ENCODE assay signal across 9 cellular contexts in the genomic region with DNA sequence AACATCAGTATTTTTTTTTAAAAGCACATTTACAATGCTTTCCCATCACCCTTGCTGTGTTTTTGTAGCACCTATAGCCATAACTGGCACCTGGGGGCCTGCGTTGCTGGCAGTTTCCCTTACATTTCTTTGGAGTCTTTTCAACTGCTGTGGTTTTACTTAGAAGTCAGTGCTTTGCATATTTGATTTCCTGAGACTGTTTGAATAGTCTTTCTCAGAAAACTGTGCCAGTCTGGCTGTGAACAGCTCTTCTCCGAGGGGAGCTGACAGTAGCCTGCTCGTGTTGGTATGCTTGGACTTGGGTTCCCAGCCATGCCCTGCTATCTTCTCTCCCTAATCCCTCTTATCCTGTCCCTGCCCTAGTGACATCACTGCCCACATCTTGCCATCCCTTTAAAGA.
A peak's percentile ranks its signal among the peaks of the same experiment; 100 is the strongest.
DNase-seq lines count a peak whose midpoint lies in the region; ATAC-seq lines count a peak whose summit lies in the region.
"Had no signal": no experiment of that assay in that cellular context is flagged by ENCODE, and none has a peak within 500 bp of the region (broad histone marks: within the 10 kb centered on the region; RNA-seq: fewer than 3 reads in every experiment).

No MANE protein-coding gene starts in this region.

- no peaks in the 10 kb centered on the region for H3K27me3 ChIP-seq in adipocyte (replicated peaks; ENCODE audit: control insufficient read depth, insufficient read depth, low read length)

- no peak overlapping the region for H3K4me3 ChIP-seq in SK-N-MC
- H3K4me3 ChIP-seq in adipocyte (ENCODE audit: low read length): no peak overlapping the region

- peaks cover 16% of the 10 kb centered on the region for H3K4me1 ChIP-seq in adipocyte (ENCODE audit: control insufficient read depth, insufficient read depth, low read length)

- peak; percentile 62 for DNase-seq in A172 (ENCODE audit: low spot score)
- no peak for DNase-seq in SK-N-MC (ENCODE audit: low read depth, low spot score)
- DNase-seq in adipocyte (ENCODE audit: low read depth): peak; percentile 36
- DNase-seq in stimulated activated CD8-positive, alpha-beta memory T cell treated with anti-CD3 and anti-CD28 coated beads, Interleukin-7, amount 100 ng/mL, for 24 hours (ENCODE audit: low read depth): peak; percentile 21
- no peak for DNase-seq in COLO668 (lab: John Stamatoyannopoulos, UW; ENCODE audit: unreplicated experiment)
- no peak for DNase-seq in SIG-M5 treated with dmso at 0.1 percent for 504 hours (lab: John Stamatoyannopoulos, UW; ENCODE audit: unreplicated experiment)
- no peak for DNase-seq in COLO829 (ENCODE audit: low spot score)

- H3K27ac ChIP-seq in SK-N-MC: no peak overlapping the region
- H3K27ac ChIP-seq: VCaP had no signal

- no peaks in the 10 kb centered on the region for H3K36me3 ChIP-seq in SK-N-MC (ENCODE audit: insufficient read depth, low read length)
- H3K36me3 ChIP-seq in adipocyte (ENCODE audit: control insufficient read depth, insufficient read depth, low read length, severe bottlenecking): no peaks in the 10 kb centered on the region

- ATAC-seq in GM21723 (IDR thresholded peaks at IDR 0.05; ENCODE audit: unreplicated experiment): peak; percentile 65

- H3K9ac ChIP-seq in SK-N-MC (ENCODE audit: insufficient read length) (peak overlapping the region; percentile 19), adipocyte (ENCODE audit: low read length) (no peak overlapping the region)

- no peaks in the 10 kb centered on the region for H3K9me3 ChIP-seq in SK-N-MC (ENCODE audit: low read depth, low read length)
- H3K9me3 ChIP-seq in adipocyte (ENCODE audit: control insufficient read depth, low read length): no peaks in the 10 kb centered on the region

Comparison
In these comparisons a context has a peak if more than half of its experiments do, and no peak if none do; other contexts are left out.
1. DNase-seq: peak in A172 (single experiment), adipocyte (single experiment) and stimulated activated CD8-positive, alpha-beta memory T cell treated with anti-CD3 and anti-CD28 coated beads, Interleukin-7, amount 100 ng/mL, for 24 hours (single experiment); none in SK-N-MC (single experiment), COLO668 (single experiment), SIG-M5 treated with dmso at 0.1 percent for 504 hours (single experiment) and COLO829 (single experiment).